Comparison of ENCODE assay signal across 3 cellular contexts in genomic region chr12:114343585-114343984, GRCh38.
A peak's percentile ranks its signal among the peaks of the same experiment; 100 is the strongest.
TF ChIP-seq lines count a peak whose summit lies in the region.

No MANE protein-coding gene starts in this region.

TF ChIP-seq in K562, 482 proteins besides CTCF, POLR2A, EP300 and RAD21:
- no peak for TF ChIP-seq SMARCE1 (IDR thresholded peaks at IDR 0.05)
- peak; percentile 79 for TF ChIP-seq RBM25 (IDR thresholded peaks at IDR 0.05; ENCODE audit: low read depth, low read length, severe bottlenecking)
- TF ChIP-seq PHB2 (IDR thresholded peaks at IDR 0.05; ENCODE audit: low read depth), result no peak
- TF ChIP-seq EP400 (IDR thresholded peaks at IDR 0.05), result no peak
- TF ChIP-seq PRPF4 (IDR thresholded peaks at IDR 0.05; ENCODE audit: insufficient read depth, low read depth, low read length, poor library complexity, severe bottlenecking), result no peak
- no peak for TF ChIP-seq ZNF24 (IDR thresholded peaks at IDR 0.05)
- no peak for TF ChIP-seq USF2 (CRISPR knock-in tag; IDR thresholded peaks at IDR 0.05)
- TF ChIP-seq ZNF184 (CRISPR knock-in tag; IDR thresholded peaks at IDR 0.05), result no peak

TF ChIP-seq in H1, 55 proteins besides CTCF, POLR2A, EP300 and RAD21:
- TF ChIP-seq SP4 (IDR thresholded peaks at IDR 0.05; ENCODE audit: low read length) (no peak), EZH2 (IDR thresholded peaks at IDR 0.05; ENCODE audit: low read depth, low read length, severe bottlenecking) (no peak), KDM1A (IDR thresholded peaks at IDR 0.05; ENCODE audit: borderline replicate concordance, low read length) (peak; percentile 77; the same call in 1 of the 2 replicates)

TF ChIP-seq in GM23338, 12 proteins besides CTCF, POLR2A, EP300 and RAD21:
- TF ChIP-seq CREB1 (CRISPR knock-in tag; IDR thresholded peaks at IDR 0.05; ENCODE audit: low read depth) (no peak), ZNF331 (CRISPR knock-in tag; IDR thresholded peaks at IDR 0.05; ENCODE audit: low read depth) (no peak), POLR2AphosphoS5 (IDR thresholded peaks at IDR 0.05; ENCODE audit: low read depth) (no peak), JUNB (IDR thresholded peaks at IDR 0.05; ENCODE audit: unreplicated experiment) (no peak), ZNF114 (CRISPR knock-in tag; IDR thresholded peaks at IDR 0.05) (no peak), NANOG (IDR thresholded peaks at IDR 0.05; ENCODE audit: borderline replicate concordance) (no peak), EZH2 (IDR thresholded peaks at IDR 0.05; ENCODE audit: low read depth, unreplicated experiment) (no peak)
TF ChIP-seq in GM23338: peak in this region for 0.
